ENCODE assay signal across 29 cellular contexts in genomic region chr19:32173836-32174235, GRCh38.
"Had no signal": no experiment of that assay in that cellular context is flagged by ENCODE, and none has a peak within 500 bp of the region (broad histone marks: within the 10 kb centered on the region; RNA-seq: fewer than 3 reads in every experiment).

No MANE protein-coding gene starts in this region.

- H3K9me3 Mint-ChIP-seq: endodermal cell; memory B cell; mesothelial cell of epicardium; natural killer cell treated with Interleukin-12 subunit alpha and Interleukin-12 subunit beta and Interleukin-15 and Interleukin-18, amount 100 ng/mL, for 72 hours; neural crest cell; stimulated activated effector memory CD8-positive, alpha-beta T cell treated with anti-CD3 and anti-CD28 coated beads, Interleukin-12 subunit alpha, Interleukin-12 subunit beta, amount 100 ng/mL, for 72 hours had no signal

- H3K4me3 ChIP-seq: dorsolateral prefrontal cortex, gastroesophageal sphincter, heart left ventricle, hepatocyte, lower lobe of right lung, mucosa of descending colon, right atrium auricular region, stomach, thyroid gland had no signal

- H3K36me3 Mint-ChIP-seq: memory B cell; mesothelial cell of epicardium; naive B cell; natural killer cell treated with Interleukin-12 subunit alpha and Interleukin-12 subunit beta and Interleukin-15 and Interleukin-18, amount 100 ng/mL, for 72 hours; stimulated activated effector memory CD8-positive, alpha-beta T cell treated with anti-CD3 and anti-CD28 coated beads, Interleukin-12 subunit alpha, Interleukin-12 subunit beta, amount 100 ng/mL, for 72 hours had no signal

- H3K4me1 Mint-ChIP-seq: endodermal cell; memory B cell; naive B cell; stimulated activated effector memory CD8-positive, alpha-beta T cell treated with anti-CD3 and anti-CD28 coated beads, Interleukin-12 subunit alpha, Interleukin-12 subunit beta, amount 100 ng/mL, for 72 hours had no signal

- H3K27me3 Mint-ChIP-seq: memory B cell had no signal

- ATAC-seq: esophagus mucosa; foreskin keratinocyte; gastroesophageal sphincter; heart left ventricle; left cardiac atrium; left ventricle myocardium superior; lower lobe of right lung; mucosa of descending colon; natural killer cell treated with Interleukin-12 subunit alpha and Interleukin-12 subunit beta and Interleukin-15 and Interleukin-18, amount 100 ng/mL, for 72 hours; sciatic nerve; stimulated activated effector memory CD8-positive, alpha-beta T cell treated with anti-CD3 and anti-CD28 coated beads, Interleukin-12 subunit alpha, Interleukin-12 subunit beta, amount 100 ng/mL, for 72 hours had no signal

- H3K4me3 Mint-ChIP-seq: endodermal cell; memory B cell; mesothelial cell of epicardium; naive B cell; natural killer cell treated with Interleukin-12 subunit alpha and Interleukin-12 subunit beta and Interleukin-15 and Interleukin-18, amount 100 ng/mL, for 72 hours; neural crest cell; stimulated activated effector memory CD8-positive, alpha-beta T cell treated with anti-CD3 and anti-CD28 coated beads, Interleukin-12 subunit alpha, Interleukin-12 subunit beta, amount 100 ng/mL, for 72 hours had no signal

- DNase-seq: dorsolateral prefrontal cortex; effector CD8-positive, alpha-beta T cell; endodermal cell; foreskin keratinocyte; heart left ventricle; left cardiac atrium; left ventricle myocardium superior; lower lobe of right lung; mucosa of descending colon; naive B cell; stimulated activated CD4-positive, alpha-beta T cell treated with anti-CD3 and anti-CD28 coated beads, Interleukin-2, amount 100 ng/mL, for 24 hours; stimulated activated CD4-positive, alpha-beta T cell treated with anti-CD3 and anti-CD28 coated beads, Interleukin-4, amount 100 ng/mL, for 24 hours; stimulated activated naive CD4-positive, alpha-beta T cell treated with Interleukin-2 at 50 U/mL for 16 hours; stomach; thyroid gland; trophoblast cell had no signal

- H3K27ac ChIP-seq: dorsolateral prefrontal cortex, epithelial cell of prostate, foreskin keratinocyte, gastroesophageal sphincter, heart left ventricle, hepatocyte, lower lobe of right lung, parathyroid adenoma, right atrium auricular region, stomach, thyroid gland had no signal

- H3K27ac Mint-ChIP-seq: endodermal cell; memory B cell; mesothelial cell of epicardium; naive B cell; natural killer cell treated with Interleukin-12 subunit alpha and Interleukin-12 subunit beta and Interleukin-15 and Interleukin-18, amount 100 ng/mL, for 72 hours; progenitor cell of endocrine pancreas; stimulated activated effector memory CD8-positive, alpha-beta T cell treated with anti-CD3 and anti-CD28 coated beads, Interleukin-12 subunit alpha, Interleukin-12 subunit beta, amount 100 ng/mL, for 72 hours had no signal
